8 cellular contexts compared by ENCODE assay signal in the genomic region with DNA sequence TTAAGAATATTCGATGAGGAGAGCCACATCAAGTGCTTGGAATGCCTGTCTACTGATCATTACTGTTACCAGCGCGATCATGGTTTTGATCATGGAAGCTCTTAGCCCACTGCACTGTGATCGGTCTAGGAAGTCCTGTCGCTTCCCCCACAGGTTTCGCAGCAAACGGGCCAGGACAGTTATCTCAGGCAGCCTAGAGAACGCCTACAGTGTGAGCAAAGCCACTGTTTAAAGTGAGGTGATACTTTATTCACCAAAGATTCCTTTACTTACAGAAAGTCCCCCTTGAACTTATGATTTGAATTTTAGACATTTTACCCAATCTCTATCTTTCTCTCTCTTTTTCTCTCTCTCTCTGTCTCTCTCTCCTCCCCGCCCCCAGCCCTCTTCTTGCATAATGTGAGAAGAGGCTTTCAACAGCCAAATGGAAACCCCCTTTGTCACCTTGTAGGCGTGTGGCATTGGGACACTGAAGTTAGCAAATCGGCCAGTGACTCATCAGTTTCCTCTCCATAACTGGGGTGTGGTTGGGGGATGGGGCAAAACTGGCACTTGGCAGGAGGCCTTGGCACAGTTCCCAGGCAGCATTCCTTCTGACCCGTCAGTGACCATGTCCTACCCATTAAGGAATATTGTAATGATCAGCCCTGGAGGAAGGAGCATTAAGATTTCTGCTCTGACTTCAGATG.
DNase-seq lines count a peak whose midpoint lies in the region; ATAC-seq, FAIRE-seq and TF ChIP-seq lines count a peak whose summit lies in the region.

No MANE protein-coding gene starts in this region.

- peak overlapping the region; percentile 79 for H3K4me2 ChIP-seq in BLaER1

- no peak overlapping the region for H3K4me3 ChIP-seq in BLaER1
- H3K4me3 ChIP-seq in SJSA1, result no peak overlapping the region
- no peak overlapping the region for H3K4me3 ChIP-seq in sigmoid colon

- DNase-seq in GM19239 (ENCODE audit: insufficient read length, low spot score) (no peak), SJSA1 (ENCODE audit: low read depth in 1 of 2, low spot score in 2 of 2) (peak; percentile 86 to 97), Right ventricle myocardium superior (peak; percentile 88), sigmoid colon (peak; percentile 92), HEK293T (ENCODE audit: extremely low spot score) (no peak)

- POLR2A ChIA-PET in HEK293T (lab: Yijun Ruan, JAX), result no interaction called here

- intact Hi-C loops in Right ventricle myocardium superior (cut with DNase I), result loop anchor here (10.0 kb wide), 1 partner anchor 287 kb away; no protein-coding TSS in a partner anchor
- intact Hi-C loops in sigmoid colon (cut with DNase I), result loop anchor here (2.0 to 10.0 kb wide), 4 partner anchors 46 to 287 kb away; no protein-coding TSS in a partner anchor

- ATAC-seq in HG03378 (IDR thresholded peaks at IDR 0.05; ENCODE audit: unreplicated experiment) (peak; percentile 65), Right ventricle myocardium superior (ENCODE audit: poor library complexity) (peak; percentile 38)

- H3K27ac Mint-ChIP-seq in activated naive CD4-positive, alpha-beta T cell treated with anti-CD3 and anti-CD28 coated beads, Interleukin-2, amount 50 U/mL, for 24 hours, result peak overlapping the region; percentile 92

- H3K9me3 ChIP-seq in BLaER1 (no peaks in the 10 kb centered on the region), SJSA1 (replicated peaks) (no peaks in the 10 kb centered on the region), sigmoid colon (no peaks in the 10 kb centered on the region)

- H3K27me3 Mint-ChIP-seq in activated naive CD4-positive, alpha-beta T cell treated with anti-CD3 and anti-CD28 coated beads, Interleukin-2, amount 50 U/mL, for 24 hours, result no peaks in the 10 kb centered on the region

- H3K4me1 ChIP-seq in BLaER1, result peaks cover 82% of the 10 kb centered on the region
- peaks cover 47% of the 10 kb centered on the region for H3K4me1 ChIP-seq in SJSA1 (replicated peaks)
- H3K4me1 ChIP-seq in sigmoid colon, result peaks cover 0 to 82% (median 78%) of the 10 kb centered on the region in 4 donors

- H3K9me3 Mint-ChIP-seq in activated naive CD4-positive, alpha-beta T cell treated with anti-CD3 and anti-CD28 coated beads, Interleukin-2, amount 50 U/mL, for 24 hours, result no peaks in the 10 kb centered on the region

- peaks cover 57% of the 10 kb centered on the region for H3K4me1 Mint-ChIP-seq in activated naive CD4-positive, alpha-beta T cell treated with anti-CD3 and anti-CD28 coated beads, Interleukin-2, amount 50 U/mL, for 24 hours

- CTCF ChIA-PET in HEK293T (lab: Yijun Ruan, JAX), result interaction anchor here (1.3 kb wide), 1 partner anchor 290 kb away, joined by 3 read pairs; no protein-coding TSS in a partner anchor

- 51 to 62% methylated on average over 12 of the region's 12 CpGs for WGBS in sigmoid colon, 2 donors

- peaks cover 100% of the 10 kb centered on the region for H4K20me1 ChIP-seq in BLaER1

- H3K4me3 Mint-ChIP-seq in activated naive CD4-positive, alpha-beta T cell treated with anti-CD3 and anti-CD28 coated beads, Interleukin-2, amount 50 U/mL, for 24 hours, result peak overlapping the region; percentile 15

- peaks cover 15% of the 10 kb centered on the region; the same call in 1 of the 2 replicates for H3K36me3 ChIP-seq in BLaER1
- H3K36me3 ChIP-seq in SJSA1, result no peaks in the 10 kb centered on the region
- no peaks in the 10 kb centered on the region for H3K36me3 ChIP-seq in sigmoid colon

- H3K36me3 Mint-ChIP-seq in activated naive CD4-positive, alpha-beta T cell treated with anti-CD3 and anti-CD28 coated beads, Interleukin-2, amount 50 U/mL, for 24 hours, result no peaks in the 10 kb centered on the region

- H3K9ac ChIP-seq in BLaER1, result no peak overlapping the region; the same call in 1 of the 2 replicates

- H3K27ac ChIP-seq in BLaER1, result peak overlapping the region; percentile 46
- peak overlapping the region; percentile 54 for H3K27ac ChIP-seq in SJSA1
- peak overlapping the region; percentile 39 to 82 (median 78) for H3K27ac ChIP-seq in sigmoid colon

- H3K27me3 ChIP-seq in BLaER1, result no peaks in the 10 kb centered on the region
- no peaks in the 10 kb centered on the region for H3K27me3 ChIP-seq in SJSA1 (replicated peaks)
- no peaks in the 10 kb centered on the region for H3K27me3 ChIP-seq in sigmoid colon

- TF ChIP-seq EP300 in sigmoid colon (IDR thresholded peaks at IDR 0.05), result no peak

- TF ChIP-seq CTCF in sigmoid colon (IDR thresholded peaks at IDR 0.05), result no peak

- FAIRE-seq in GM19239 (lab: Jason Lieb, UNC), result peak; percentile 95

- no peak for TF ChIP-seq POLR2A in sigmoid colon (IDR thresholded peaks at IDR 0.05)

TF ChIP-seq in HEK293T, 16 proteins besides CTCF, POLR2A, EP300 and RAD21:
- TF ChIP-seq SP1 (IDR thresholded peaks at IDR 0.05), result no peak
- no peak for TF ChIP-seq HDGF (IDR thresholded peaks at IDR 0.05; ENCODE audit: borderline replicate concordance)

Comparison
In these comparisons a context has a peak if more than half of its experiments do, and no peak if none do; other contexts are left out.
1. DNase-seq: peak in SJSA1 (2 of 2), Right ventricle myocardium superior (single experiment) and sigmoid colon (single experiment); none in GM19239 (single experiment) and HEK293T (single experiment).
2. Peak in every context shown above with its lines, with median percentiles within 50 percentile points of each other: H3K27ac ChIP-seq.